In genomic region chr12:131274906-131275305, GRCh38 we compare ENCODE assay signal across 20 cellular contexts.
"Had no signal": no experiment of that assay in that cellular context is flagged by ENCODE, and none has a peak within 500 bp of the region (broad histone marks: within the 10 kb centered on the region; RNA-seq: fewer than 3 reads in every experiment).

No MANE protein-coding gene starts in this region.

- ATAC-seq: HepG2 had no signal

- H3K9me3 ChIP-seq: SK-N-SH had no signal

- H3K4me2 ChIP-seq: SK-N-SH had no signal

- DNase-seq: KBM-7, MV-4-11, NCI-H1048, NCI-H1105, NCI-H1417, NCI-H146, NCI-H1694 treated with DMSO at 0.1 percent for 48 hours, NCI-H1930, NCI-H2081, NCI-H2107, NCI-H226, NCI-H446, NCI-H510A, NCI-H524 treated with DMSO at 0.1 percent for 48 hours, NCI-H69, NCI-H774, RPMI8226, SHP77, SK-N-SH had no signal
